8 cellular contexts compared by ENCODE assay signal in genomic region chr20:20237093-20237959, GRCh38.
DNase-seq lines count a peak whose midpoint lies in the region; ATAC-seq lines count a peak whose summit lies in the region.

No MANE protein-coding gene starts in this region.

- no peaks in the 10 kb centered on the region for H3K36me3 Mint-ChIP-seq in memory B cell

- no peak overlapping the region for H3K4me3 Mint-ChIP-seq in memory B cell

- H3K36me3 ChIP-seq in SJCRH30: no peaks in the 10 kb centered on the region

- H3K4me1 ChIP-seq in SJCRH30: peaks cover 9% of the 10 kb centered on the region

- H3K27ac ChIP-seq in SJCRH30: no peak overlapping the region

- H3K9me3 ChIP-seq in SJCRH30 (replicated peaks): no peaks in the 10 kb centered on the region

- peak; percentile 70 for DNase-seq in CD1c-positive myeloid dendritic cell (ENCODE audit: extremely low spot score)
- DNase-seq in HT-29 (ENCODE audit: low spot score): peak; percentile 60
- peak; percentile 45 to 80 for DNase-seq in SJCRH30
- peak; percentile 60 for DNase-seq in ecto neural progenitor cell (ENCODE audit: low spot score)
- DNase-seq in memory B cell (ENCODE audit: low spot score in 2 of 2): no peak
- DNase-seq in ureter (ENCODE audit: low spot score): peak; percentile 50

- H3K27ac Mint-ChIP-seq in memory B cell: no peak overlapping the region

- H3K9me3 Mint-ChIP-seq in memory B cell: no peaks in the 10 kb centered on the region

- ATAC-seq in GM18861 (IDR thresholded peaks at IDR 0.05; ENCODE audit: unreplicated experiment) (peak; percentile 56), memory B cell (ENCODE audit: low read depth) (peak; percentile 44), GM21447 (IDR thresholded peaks at IDR 0.05; ENCODE audit: unreplicated experiment) (no peak)

- H3K4me3 ChIP-seq in SJCRH30: no peak overlapping the region

- H3K27me3 ChIP-seq in SJCRH30: no peaks in the 10 kb centered on the region

- H3K27me3 Mint-ChIP-seq in memory B cell: peaks cover 10% of the 10 kb centered on the region

- H3K4me1 Mint-ChIP-seq in memory B cell: peaks cover 3% of the 10 kb centered on the region

Comparison
In these comparisons a context has a peak if more than half of its experiments do, and no peak if none do; other contexts are left out.
1. DNase-seq: peak in CD1c-positive myeloid dendritic cell (single experiment), HT-29 (single experiment), SJCRH30 (2 of 2), ecto neural progenitor cell (single experiment) and ureter (single experiment); none in memory B cell (0 of 2).